ENCODE assay signal across 21 cellular contexts in the genomic region with DNA sequence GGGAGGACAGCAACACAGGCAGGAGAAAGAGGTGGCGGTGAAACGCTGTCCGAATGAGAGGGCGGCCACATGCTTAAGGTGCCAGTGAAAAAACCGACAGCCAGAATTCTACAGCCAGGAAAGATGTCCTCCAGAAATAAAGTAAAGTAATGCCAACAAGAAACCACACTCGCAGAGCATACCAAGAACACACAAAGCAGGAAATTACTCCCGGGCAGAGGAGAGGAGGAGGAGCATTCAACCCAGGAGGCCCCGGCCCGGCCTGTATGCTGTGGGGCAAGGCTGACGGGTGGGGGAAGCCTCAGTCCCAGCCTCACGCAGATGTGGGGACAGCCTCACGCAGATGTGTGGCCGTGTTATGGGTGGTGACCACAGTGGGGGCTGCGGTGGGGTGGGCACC. TPM values are rescaled to one million over a fixed set of nuclear protein-coding genes. Genes with fewer than 3 reads are reported as not detected.
A peak's percentile ranks its signal among the peaks of the same experiment; 100 is the strongest.
DNase-seq lines count a peak whose midpoint lies in the region; ATAC-seq, FAIRE-seq and TF ChIP-seq lines count a peak whose summit lies in the region.
"Had no signal": no experiment of that assay in that cellular context is flagged by ENCODE, and none has a peak within 500 bp of the region (broad histone marks: within the 10 kb centered on the region; RNA-seq: fewer than 3 reads in every experiment).

No MANE protein-coding gene starts in this region.

- no peak for TF ChIP-seq POLR2A in GM12892 (IDR thresholded peaks at IDR 0.05; ENCODE audit: low read depth, low read length)

- no peak overlapping the region for H3K9ac ChIP-seq in mesenchymal stem cell (ENCODE audit: low read length)

- no peak overlapping the region for H3K4me2 ChIP-seq in mesenchymal stem cell (ENCODE audit: low read length, poor library complexity, severe bottlenecking)

- H3K27ac Mint-ChIP-seq in chondrocyte (ENCODE audit: unreplicated experiment): peak overlapping the region; percentile 66
- H3K27ac Mint-ChIP-seq: HFFc6 had no signal

- no peak overlapping the region for H2BK120ac ChIP-seq in mesenchymal stem cell (ENCODE audit: low read depth, low read length)

- no peak overlapping the region for H2BK5ac ChIP-seq in mesenchymal stem cell (ENCODE audit: low read depth, low read length, poor library complexity, severe bottlenecking)

- H2AK5ac ChIP-seq in mesenchymal stem cell (ENCODE audit: low read length, severe bottlenecking): no peak overlapping the region

- H2AFZ ChIP-seq in mesenchymal stem cell (ENCODE audit: low read depth, low read length): no peak overlapping the region

- WGBS in mesenchymal stem cell: 91% methylated on average over 12 of the region's 14 CpGs

- FAIRE-seq in GM12892 (lab: Jason Lieb, UNC): no peak
- FAIRE-seq: GM12878 had no signal

- H3K4ac ChIP-seq in mesenchymal stem cell (ENCODE audit: low read depth in 1 of 2, low read length in 2 of 2): no peak overlapping the region

- peak overlapping the region; percentile 28 for H4K91ac ChIP-seq in mesenchymal stem cell (ENCODE audit: low read length)

- peaks cover 2% of the 10 kb centered on the region for H3K79me1 ChIP-seq in mesenchymal stem cell (replicated peaks; ENCODE audit: low read length, poor library complexity, severe bottlenecking)

- H3K36me3 ChIP-seq in mesenchymal stem cell (ENCODE audit: control insufficient read depth in 1 of 2, insufficient read depth in 2 of 2, low read depth in 1 of 2, low read length in 2 of 2): peaks cover 40 to 62% of the 10 kb centered on the region in 2 experiments

- no peaks in the 10 kb centered on the region for H3K27me3 Mint-ChIP-seq in chondrocyte (ENCODE audit: low read depth)

- peak; percentile 29 for DNase-seq in AG10803 (ENCODE audit: low read depth)
- peak; percentile 83 to 90 for DNase-seq in Kasumi-1 (lab: John Stamatoyannopoulos, UW)
- DNase-seq in chondrocyte (ENCODE audit: low spot score): no peak
- no peak for DNase-seq in mesenchymal stem cell
- no peak for DNase-seq in NCI-H187 (lab: John Stamatoyannopoulos, UW)
- DNase-seq in GM12892 (ENCODE audit: insufficient read length): no peak
- DNase-seq: C1 segment of cervical spinal cord, DMS 273 treated with DMSO at 0.1 percent for 48 hours, GDM1, HFFc6, KG1, MG63, NCI-H1092, NCI-H146, NCI-H2081 treated with DMSO at 0.1 percent for 48 hours, NCI-H510A, NCI-H774, RPMI8226, SJCRH30 had no signal

- H3K36me3 Mint-ChIP-seq in chondrocyte (ENCODE audit: low read depth): peaks cover 19% of the 10 kb centered on the region

- H3K9me3 ChIP-seq in mesenchymal stem cell (ENCODE audit: control insufficient read depth, low read length): no peaks in the 10 kb centered on the region
- H3K9me3 ChIP-seq: MG63, SJCRH30 had no signal

- peaks cover 10% of the 10 kb centered on the region for H3K4me1 Mint-ChIP-seq in chondrocyte (ENCODE audit: low read depth)

- H3K4me3 ChIP-seq in AG10803 (ENCODE audit: low read length) (no peak overlapping the region), mesenchymal stem cell (ENCODE audit: insufficient read depth in 1 of 2, low read depth in 1 of 2, low read length in 2 of 2) (no peak overlapping the region)
- H3K4me3 ChIP-seq: GM12878, MG63, SJCRH30 had no signal

- H3K4me3 Mint-ChIP-seq in chondrocyte (ENCODE audit: unreplicated experiment): no peak overlapping the region
- H3K4me3 Mint-ChIP-seq: HFFc6 had no signal

- peak overlapping the region; percentile 14 for H2BK15ac ChIP-seq in mesenchymal stem cell (ENCODE audit: low read depth, poor library complexity, severe bottlenecking)

- H3K23ac ChIP-seq in mesenchymal stem cell (ENCODE audit: low read length in 2 of 2): no peak overlapping the region

- H3K14ac ChIP-seq in mesenchymal stem cell (ENCODE audit: low read length in 2 of 2): no peak overlapping the region

- H3K27ac ChIP-seq in mesenchymal stem cell (ENCODE audit: low read length, poor library complexity, severe bottlenecking): peak overlapping the region; percentile 39
- H3K27ac ChIP-seq: SJCRH30 had no signal

- no peaks in the 10 kb centered on the region for H3K9me3 Mint-ChIP-seq in chondrocyte (ENCODE audit: low read depth)
- H3K9me3 Mint-ChIP-seq: HFFc6 had no signal

- H2BK12ac ChIP-seq in mesenchymal stem cell (ENCODE audit: low read length in 2 of 2): no peak overlapping the region

- TF ChIP-seq CTCF in AG10803 (conservative IDR thresholded peaks at IDR 0.05; ENCODE audit: low read length) (no peak), chondrocyte (IDR thresholded peaks at IDR 0.05) (no peak)

- no peak overlapping the region for H4K8ac ChIP-seq in mesenchymal stem cell (ENCODE audit: low read length)

- H3K27me3 ChIP-seq in mesenchymal stem cell (ENCODE audit: control insufficient read depth in 1 of 2, insufficient read depth in 1 of 2, low read length in 2 of 2): no peaks in the 10 kb centered on the region
- H3K27me3 ChIP-seq: MG63, SJCRH30 had no signal

- no peak overlapping the region for H3K18ac ChIP-seq in mesenchymal stem cell (ENCODE audit: low read depth in 1 of 2, low read length in 2 of 2)

- no peak for ATAC-seq in GM21515 (IDR thresholded peaks at IDR 0.05; ENCODE audit: unreplicated experiment)
- ATAC-seq: GM12878 had no signal

- H3K4me1 ChIP-seq in mesenchymal stem cell (ENCODE audit: control insufficient read depth, insufficient read depth, low read depth, low read length): peaks cover 19% of the 10 kb centered on the region
- H3K4me1 ChIP-seq: SJCRH30 had no signal

RNA-seq across cellular contexts. Expression of a gene that starts 28.0 kb away (rescaled TPM):
- total RNA-seq in chondrocyte: 87.6 to 115 TPM (median 90.3 TPM) in 3 replicates
- 67.7 TPM for polyA plus RNA-seq in mesenchymal stem cell (2013, experiment 1 of 2)
- 65.9 TPM for polyA plus RNA-seq in mesenchymal stem cell (2013, experiment 2 of 2)
- polyA plus RNA-seq in GM12892 (2012; ENCODE audit: missing spikeins): 30.8 TPM

RNA-seq across cellular contexts. Expression of a gene that starts 39.9 kb away (rescaled TPM):
- total RNA-seq in chondrocyte: 62.3 to 115 TPM (median 69.2 TPM) in 3 replicates
- polyA plus RNA-seq in mesenchymal stem cell (2013, experiment 1 of 2): 121 TPM
- polyA plus RNA-seq in mesenchymal stem cell (2013, experiment 2 of 2): 117 TPM
- polyA plus RNA-seq in GM12892 (2012; ENCODE audit: missing spikeins): 3.3 TPM

RNA-seq across cellular contexts. Expression of a gene that starts 40.3 kb away (rescaled TPM):
- 139 to 173 TPM (median 142 TPM) in 3 replicates for total RNA-seq in chondrocyte
- polyA plus RNA-seq in mesenchymal stem cell (2013, experiment 1 of 2): 439 TPM
- 458 TPM for polyA plus RNA-seq in mesenchymal stem cell (2013, experiment 2 of 2)
- 59.6 TPM for polyA plus RNA-seq in GM12892 (2012; ENCODE audit: missing spikeins)

RNA-seq across cellular contexts. Expression of a gene that starts 43.1 kb away (rescaled TPM):
- total RNA-seq in chondrocyte: 62.0 to 72.0 TPM (median 69.7 TPM) in 3 replicates
- polyA plus RNA-seq in mesenchymal stem cell (2013, experiment 1 of 2): 75.8 TPM
- polyA plus RNA-seq in mesenchymal stem cell (2013, experiment 2 of 2): 83.6 TPM
- 20.5 TPM for polyA plus RNA-seq in GM12892 (2012; ENCODE audit: missing spikeins)

RNA-seq across cellular contexts. Expression of a gene that starts 49.8 kb away (rescaled TPM):
- 460 to 558 TPM (median 549 TPM) in 3 replicates for total RNA-seq in chondrocyte
- polyA plus RNA-seq in mesenchymal stem cell (2013, experiment 1 of 2): 315 TPM
- 301 TPM for polyA plus RNA-seq in mesenchymal stem cell (2013, experiment 2 of 2)
- polyA plus RNA-seq in GM12892 (2012; ENCODE audit: missing spikeins): 10.3 TPM

Comparison
In these comparisons a context has a peak if more than half of its experiments do, and no peak if none do; other contexts are left out.
1. DNase-seq: peak in AG10803 (single experiment) and Kasumi-1 (2 of 2); none in chondrocyte (single experiment), mesenchymal stem cell (single experiment), NCI-H187 (0 of 2) and GM12892 (single experiment).